In genomic region chr12:662541-663292, GRCh38 we compare ENCODE assay signal across 8 cellular contexts. TPM values are rescaled to one million over a fixed set of nuclear protein-coding genes. Genes with fewer than 3 reads are reported as not detected.
A peak's percentile ranks its signal among the peaks of the same experiment; 100 is the strongest.
DNase-seq lines count a peak whose midpoint lies in the region; ATAC-seq and TF ChIP-seq lines count a peak whose summit lies in the region.

No MANE protein-coding gene starts in this region.

- H3K27ac ChIP-seq in Karpas-422 (ENCODE audit: low read length) (no peak overlapping the region), mammary epithelial cell (ENCODE audit: insufficient read depth, low read depth, low read length) (no peak overlapping the region), muscle layer of duodenum (ENCODE audit: low read length) (peak overlapping the region; percentile 10)

- H3K79me2 ChIP-seq in Karpas-422 (ENCODE audit: low read length) (no peaks in the 10 kb centered on the region), mammary epithelial cell (ENCODE audit: insufficient read depth, low read length) (no peaks in the 10 kb centered on the region)

- H2AFZ ChIP-seq in Karpas-422 (ENCODE audit: low read length) (peak overlapping the region; percentile 51), mammary epithelial cell (ENCODE audit: low read depth, low read length) (peak overlapping the region; percentile 89)

- intact Hi-C loops in mammary epithelial cell (cut with micrococcal nuclease), result no loop called here

- BruUV-seq in mammary epithelial cell (replicated peaks; lab: Mats Ljungman, UMichigan), result no TSS peak

- no peaks in the 10 kb centered on the region for H4K20me1 ChIP-seq in Karpas-422 (ENCODE audit: insufficient read depth, low read depth, low read length)
- no peaks in the 10 kb centered on the region for H4K20me1 ChIP-seq in mammary epithelial cell (ENCODE audit: insufficient read depth, low read length)

- H3K4me1 ChIP-seq in Karpas-422 (ENCODE audit: low read length) (peaks cover 79% of the 10 kb centered on the region), mammary epithelial cell (ENCODE audit: insufficient read depth, low read length) (no peaks in the 10 kb centered on the region), muscle layer of duodenum (ENCODE audit: control insufficient read depth in 1 of 2, insufficient read depth in 2 of 2, low read length in 2 of 2) (no peaks in the 10 kb centered on the region)

- in situ Hi-C loops in mammary epithelial cell (cut with MboI; ENCODE audit: low sequenced_read_pairs in 2 of 2), result no loop called here

- TF ChIP-seq CTCF in AG10803 (conservative IDR thresholded peaks at IDR 0.05; ENCODE audit: low read length), result no peak
- no peak for TF ChIP-seq CTCF in mammary epithelial cell (conservative IDR thresholded peaks at IDR 0.05 in 1 of 2, IDR thresholded peaks at IDR 0.05 in 1 of 2; ENCODE audit: extremely low read depth in 1 of 2, insufficient read depth in 1 of 2, low read depth in 1 of 2, low read length in 2 of 2)

- DNase-seq in AG10803 (ENCODE audit: low read depth) (peak; percentile 13), Karpas-422 (peak; percentile 49), mammary epithelial cell (no peak), dedifferentiated amniotic fluid mesenchymal stem cell (ENCODE audit: extremely low spot score) (no peak), GF-D8 (lab: John Stamatoyannopoulos, UW) (no peak)

- CTCF ChIA-PET in mammary epithelial cell (lab: Charles Lee; ENCODE audit: low non-redundant PET), result no interaction called here

- H3K36me3 ChIP-seq in Karpas-422 (ENCODE audit: insufficient read depth, low read length) (no peaks in the 10 kb centered on the region), mammary epithelial cell (ENCODE audit: insufficient read depth, low read length) (no peaks in the 10 kb centered on the region), muscle layer of duodenum (ENCODE audit: control insufficient read depth in 1 of 2, insufficient read depth in 2 of 2, low read length in 2 of 2) (no peaks in the 10 kb centered on the region)

- peak overlapping the region; percentile 49 for H3K4me3 ChIP-seq in AG10803 (ENCODE audit: low read length)
- H3K4me3 ChIP-seq in Karpas-422 (ENCODE audit: low read length), result no peak overlapping the region
- H3K4me3 ChIP-seq in mammary epithelial cell (replicated peaks in 1 of 3; ENCODE audit: insufficient read depth in 1 of 3, low read depth in 2 of 3, low read length in 3 of 3), result peak overlapping the region in 2 of 3 experiments; percentile 14 to 30
- peak overlapping the region; percentile 4 to 26 for H3K4me3 ChIP-seq in muscle layer of duodenum (ENCODE audit: low read depth in 1 of 2, low read length in 2 of 2)

- H3K9me3 ChIP-seq in Karpas-422 (ENCODE audit: low read length) (no peaks in the 10 kb centered on the region), mammary epithelial cell (replicated peaks; ENCODE audit: insufficient read depth, low read length) (no peaks in the 10 kb centered on the region), muscle layer of duodenum (ENCODE audit: control insufficient read depth in 1 of 2, low read length in 2 of 2) (no peaks in the 10 kb centered on the region)

- peak overlapping the region; percentile 7; the same call in 1 of the 2 replicates for H3K9ac ChIP-seq in Karpas-422 (ENCODE audit: low read length)
- no peak overlapping the region for H3K9ac ChIP-seq in mammary epithelial cell (ENCODE audit: insufficient read depth, low read length)

- H3K4me2 ChIP-seq in Karpas-422 (ENCODE audit: low read depth, low read length, poor library complexity, severe bottlenecking) (peak overlapping the region; percentile 32), mammary epithelial cell (ENCODE audit: insufficient read depth, low read depth, low read length) (peak overlapping the region; percentile 81)

- dilution Hi-C loops in mammary epithelial cell (cut with HindIII; ENCODE audit: low sequenced_read_pairs), result no loop called here

- no peaks in the 10 kb centered on the region for H3K9me2 ChIP-seq in Karpas-422 (replicated peaks; ENCODE audit: insufficient read depth, low read length)

- no peaks in the 10 kb centered on the region for H3K27me3 ChIP-seq in Karpas-422 (ENCODE audit: low read length)
- no peaks in the 10 kb centered on the region for H3K27me3 ChIP-seq in mammary epithelial cell (ENCODE audit: insufficient read depth, low read length)
- H3K27me3 ChIP-seq in muscle layer of duodenum (ENCODE audit: low read depth, low read length), result no peaks in the 10 kb centered on the region

- ATAC-seq in HG03139 (IDR thresholded peaks at IDR 0.05; ENCODE audit: unreplicated experiment), result no peak
- ATAC-seq in HG03196 (IDR thresholded peaks at IDR 0.05; ENCODE audit: unreplicated experiment), result no peak

- 11% methylated on average over 8 of the region's 8 CpGs for WGBS in mammary epithelial cell (ENCODE audit: low coverage, missing lambda C conversion rate)

RNA-seq across cellular contexts. Expression of gene NINJ2, which starts 0.5 kb away (rescaled TPM):
- 1.8 and 2.4 TPM in 2 replicates for total RNA-seq in Karpas-422 (2014; rRNA removed; shearing (Covaris generic); ENCODE audit: low replicate concordance)
- total RNA-seq in mammary epithelial cell, result under 1 TPM in 1 of 2 donors, not detected in 1; 0.17 TPM
- 0.12 TPM for polyA plus RNA-seq in mammary epithelial cell
- polyA minus RNA-seq in mammary epithelial cell, result not detected

Comparison
In these comparisons a context has a peak if more than half of its experiments do, and no peak if none do; other contexts are left out.
1. DNase-seq: peak in AG10803 (single experiment) and Karpas-422 (single experiment); none in mammary epithelial cell (single experiment), dedifferentiated amniotic fluid mesenchymal stem cell (single experiment) and GF-D8 (single experiment).